In genomic region chr15:31278056-31278445, GRCh38 we compare ENCODE assay signal across 24 cellular contexts. TPM values are rescaled to one million over a fixed set of nuclear protein-coding genes. Genes with fewer than 3 reads are reported as not detected.
DNase-seq lines count a peak whose midpoint lies in the region; ATAC-seq and TF ChIP-seq lines count a peak whose summit lies in the region.
"Had no signal": no experiment of that assay in that cellular context is flagged by ENCODE, and none has a peak within 500 bp of the region (broad histone marks: within the 10 kb centered on the region; RNA-seq: fewer than 3 reads in every experiment).

No MANE protein-coding gene starts in this region.

- TF ChIP-seq CTCF in GM12872 (IDR thresholded peaks at IDR 0.05; ENCODE audit: insufficient read depth, low read depth, low read length) (peak; percentile 24; the same call in 1 of the 3 replicates), progenitor cell of endocrine pancreas (IDR thresholded peaks at IDR 0.05; ENCODE audit: unreplicated experiment) (no peak), hepatocyte (IDR thresholded peaks at IDR 0.05; ENCODE audit: poor library complexity) (no peak)

- H3K27ac ChIP-seq in cingulate gyrus (ENCODE audit: low read depth, low read length) (peak overlapping the region; percentile 97), hepatocyte (no peak overlapping the region)
- H3K27ac ChIP-seq: 22Rv1, brain microvascular endothelial cell, heart left ventricle, KMS-11, neutrophil, transverse colon had no signal

- H3K9me3 ChIP-seq in hepatocyte (ENCODE audit: low read depth), result no peaks in the 10 kb centered on the region
- H3K9me3 ChIP-seq: heart left ventricle, neutrophil, transverse colon had no signal

- peak; percentile 31 for DNase-seq in NCI-H82 (lab: John Stamatoyannopoulos, UW)
- no peak for DNase-seq in NCI-H82 treated with DMSO at 0.1 percent for 48 hours (lab: John Stamatoyannopoulos, UW; ENCODE audit: unreplicated experiment)
- peak; percentile 5 for DNase-seq in progenitor cell of endocrine pancreas (ENCODE audit: low spot score, unreplicated experiment)
- no peak for DNase-seq in NCI-H128 (lab: John Stamatoyannopoulos, UW; ENCODE audit: unreplicated experiment)
- DNase-seq in hepatocyte (ENCODE audit: low spot score), result no peak
- DNase-seq: activated T-cell treated with anti-CD3 and anti-CD28 coated beads for 4 hours; brain microvascular endothelial cell; DMS 273 treated with DMSO at 0.1 percent for 48 hours; effector CD4-positive, alpha-beta T cell; NCI-H1048; NCI-H748 treated with DMSO at 0.1 percent for 48 hours; RPMI8226; stimulated activated CD4-positive, alpha-beta T cell treated with anti-CD3 and anti-CD28 coated beads, Interleukin-4, amount 100 ng/mL, for 4 hours; transverse colon had no signal

- H3K9me3 Mint-ChIP-seq in progenitor cell of endocrine pancreas (ENCODE audit: low read depth), result no peaks in the 10 kb centered on the region
- H3K9me3 Mint-ChIP-seq: activated naive CD4-positive, alpha-beta T cell treated with anti-CD3 and anti-CD28 coated beads, Interleukin-2, amount 50 U/mL, for 72 hours; T-cell had no signal

- no peak for ATAC-seq in HG03159 (IDR thresholded peaks at IDR 0.05; ENCODE audit: unreplicated experiment)
- ATAC-seq: activated naive CD4-positive, alpha-beta T cell treated with anti-CD3 and anti-CD28 coated beads, Interleukin-2, amount 50 U/mL, for 72 hours; heart left ventricle; T-cell had no signal

- H3K27me3 ChIP-seq in hepatocyte, result no peaks in the 10 kb centered on the region
- H3K27me3 ChIP-seq: BLaER1 treated with 17β-estradiol and CSF1 and Interleukin-3, amounts not matched to agents 10 nM and 100 nM; brain microvascular endothelial cell; heart left ventricle; neutrophil; transverse colon had no signal

- H3K4me3 ChIP-seq in hepatocyte, result no peak overlapping the region
- H3K4me3 ChIP-seq: BLaER1 treated with 17β-estradiol and CSF1 and Interleukin-3, amounts not matched to agents 10 nM and 100 nM; heart left ventricle; transverse colon had no signal

- no peak overlapping the region for H3K4me3 Mint-ChIP-seq in progenitor cell of endocrine pancreas (ENCODE audit: low read depth)
- H3K4me3 Mint-ChIP-seq: T-cell had no signal

- no peaks in the 10 kb centered on the region for H3K9me2 ChIP-seq in hepatocyte (replicated peaks; ENCODE audit: insufficient read depth)

- H4K20me1 ChIP-seq in hepatocyte (ENCODE audit: insufficient read depth, poor library complexity, severe bottlenecking), result no peaks in the 10 kb centered on the region
- H4K20me1 ChIP-seq: BLaER1 treated with 17β-estradiol and CSF1 and Interleukin-3, amounts not matched to agents 10 nM and 100 nM had no signal

- no peak overlapping the region for H3K4me2 ChIP-seq in hepatocyte
- H3K4me2 ChIP-seq: KMS-11 had no signal

- H3K27me3 Mint-ChIP-seq in progenitor cell of endocrine pancreas, result no peaks in the 10 kb centered on the region
- H3K27me3 Mint-ChIP-seq: T-cell had no signal

- no peak overlapping the region for H3K27ac Mint-ChIP-seq in progenitor cell of endocrine pancreas
- H3K27ac Mint-ChIP-seq: activated naive CD4-positive, alpha-beta T cell treated with anti-CD3 and anti-CD28 coated beads, Interleukin-2, amount 50 U/mL, for 72 hours had no signal

- no peaks in the 10 kb centered on the region for H3K36me3 ChIP-seq in hepatocyte (replicated peaks; ENCODE audit: insufficient read depth, low read depth)
- H3K36me3 ChIP-seq: BLaER1 treated with 17β-estradiol and CSF1 and Interleukin-3, amounts not matched to agents 10 nM and 100 nM; brain microvascular endothelial cell; heart left ventricle; neutrophil; transverse colon had no signal

- 83% methylated on average over 6 of the region's 6 CpGs for WGBS in hepatocyte (ENCODE audit: low lambda C conversion rate, missing lambda C conversion rate)

- peaks cover 16% of the 10 kb centered on the region for H3K4me1 ChIP-seq in hepatocyte (ENCODE audit: insufficient read depth)

- no peaks in the 10 kb centered on the region for H3K79me2 ChIP-seq in hepatocyte

- H2AFZ ChIP-seq in hepatocyte, result no peak overlapping the region

- no peaks in the 10 kb centered on the region for H3K36me3 Mint-ChIP-seq in progenitor cell of endocrine pancreas (ENCODE audit: insufficient read depth)
- H3K36me3 Mint-ChIP-seq: activated naive CD4-positive, alpha-beta T cell treated with anti-CD3 and anti-CD28 coated beads, Interleukin-2, amount 50 U/mL, for 72 hours; T-cell had no signal

- peaks cover 15% of the 10 kb centered on the region for H3K4me1 Mint-ChIP-seq in progenitor cell of endocrine pancreas (ENCODE audit: low read depth)

RNA-seq across cellular contexts. Expression of gene KLF13, which starts 48.6 kb away (rescaled TPM):
- 26.9 and 34.0 TPM in 2 replicates for total RNA-seq in progenitor cell of endocrine pancreas
- 35.4 and 51.2 TPM in 2 replicates for total RNA-seq in hepatocyte
- polyA plus RNA-seq in hepatocyte, result 27.3 and 32.7 TPM in 2 replicates

Comparison
In these comparisons a context has a peak if more than half of its experiments do, and no peak if none do; other contexts are left out.
1. DNase-seq: peak in NCI-H82 (single experiment) and progenitor cell of endocrine pancreas (single experiment); none in NCI-H82 treated with DMSO at 0.1 percent for 48 hours (single experiment), NCI-H128 (single experiment) and hepatocyte (single experiment).